13 cellular contexts compared by ENCODE assay signal in the genomic region with DNA sequence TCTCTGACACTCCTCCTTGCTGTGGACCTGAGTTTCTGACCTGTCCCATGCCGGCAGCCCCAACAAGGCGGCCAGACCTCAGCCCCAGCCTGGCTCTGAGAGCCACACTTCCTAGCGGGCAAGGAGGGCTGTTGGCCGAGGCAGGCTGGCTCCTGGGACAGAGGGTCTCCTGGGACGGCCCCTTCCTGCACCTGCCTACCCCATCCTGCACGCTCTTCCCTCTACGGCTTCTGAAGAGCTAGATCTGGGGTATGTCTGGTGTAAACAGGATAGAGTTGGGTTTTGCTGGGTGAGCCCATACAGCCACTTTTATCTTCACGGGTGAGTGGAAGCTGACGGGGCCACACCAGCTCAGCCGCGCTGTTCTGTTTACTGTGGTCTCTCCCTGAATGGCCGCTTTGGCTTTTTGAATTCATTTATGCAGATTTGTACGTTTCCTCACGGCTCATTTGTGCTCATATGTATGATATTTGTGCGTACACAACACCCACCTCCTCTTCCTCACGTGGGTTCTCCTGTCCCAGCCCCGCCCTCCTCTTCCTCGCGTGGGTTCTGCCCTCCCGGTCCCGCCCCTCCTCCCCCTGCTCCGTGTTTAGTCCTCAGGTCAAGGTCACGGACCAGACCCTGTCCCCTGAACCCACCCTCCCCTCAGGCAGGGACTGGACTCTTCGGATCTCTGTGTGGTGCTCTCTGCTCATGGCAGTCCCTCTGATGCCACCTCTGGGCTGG. TPM values are rescaled to one million over a fixed set of nuclear protein-coding genes. Genes with fewer than 3 reads are reported as not detected.
DNase-seq lines count a peak whose midpoint lies in the region; ATAC-seq, FAIRE-seq and TF ChIP-seq lines count a peak whose summit lies in the region.
"Had no signal": no experiment of that assay in that cellular context is flagged by ENCODE, and none has a peak within 500 bp of the region (broad histone marks: within the 10 kb centered on the region; RNA-seq: fewer than 3 reads in every experiment).

No MANE protein-coding gene starts in this region.

- TF ChIP-seq EP300 in sigmoid colon (IDR thresholded peaks at IDR 0.05): no peak

- H3K4me1 ChIP-seq in duodenal mucosa (ENCODE audit: control insufficient read depth in 1 of 2, insufficient read depth in 2 of 2, low read length in 2 of 2) (peaks cover 14 to 28% of the 10 kb centered on the region in 2 donors), sigmoid colon (peaks cover 0 to 61% (median 52%) of the 10 kb centered on the region in 4 donors)

- H3K36me3 ChIP-seq in duodenal mucosa (ENCODE audit: control insufficient read depth in 1 of 2, insufficient read depth in 2 of 2, low read length in 2 of 2): no peaks in the 10 kb centered on the region
- no peaks in the 10 kb centered on the region for H3K36me3 ChIP-seq in sigmoid colon
- H3K36me3 ChIP-seq: cardiac muscle cell had no signal

- 44 to 45% methylated on average over 24 of the region's 24 CpGs for WGBS in sigmoid colon, 2 donors

- FAIRE-seq in urothelium cell line (lab: Jason Lieb, UNC): no peak
- FAIRE-seq: A204.1 had no signal

- peak; percentile 22 to 36 for DNase-seq in activated CD4-positive, alpha-beta T cell treated with anti-CD3 and anti-CD28 coated beads for 4 hours
- no peak for DNase-seq in activated CD4-positive, alpha-beta T cell treated with anti-CD3 and anti-CD28 coated beads, Interleukin-2, amount 50 U/mL, for 48 hours
- DNase-seq in NCI-H526 treated with DMSO at 0.1 percent for 48 hours (lab: John Stamatoyannopoulos, UW) (peak; percentile 6), sigmoid colon (peak; percentile 46), urothelium cell line (ENCODE audit: low spot score) (no peak), NCI-H1048 (lab: John Stamatoyannopoulos, UW) (no peak)
- DNase-seq: KG1, midbrain, NCI-H2081 had no signal

- TF ChIP-seq POLR2A in sigmoid colon (IDR thresholded peaks at IDR 0.05): no peak

- no peak overlapping the region for H3K9ac ChIP-seq in duodenal mucosa (ENCODE audit: low read depth in 1 of 2, low read length in 2 of 2)

- peaks cover 0 to 4% of the 10 kb centered on the region in 2 donors for H3K27me3 ChIP-seq in duodenal mucosa (ENCODE audit: control insufficient read depth in 1 of 2, insufficient read depth in 2 of 2, low read length in 2 of 2)
- H3K27me3 ChIP-seq in sigmoid colon: no peaks in the 10 kb centered on the region
- H3K27me3 ChIP-seq: cardiac muscle cell had no signal

- H3K27ac ChIP-seq in duodenal mucosa (ENCODE audit: low read depth, low read length): peak overlapping the region; percentile 10
- peak overlapping the region in 3 of 4 donors; percentile 33 to 90 (median 79) for H3K27ac ChIP-seq in sigmoid colon
- H3K27ac ChIP-seq: cardiac muscle cell had no signal

- no peak overlapping the region for H3K4me3 ChIP-seq in duodenal mucosa (ENCODE audit: low read depth in 1 of 2, low read length in 2 of 2)
- H3K4me3 ChIP-seq in sigmoid colon: no peak overlapping the region
- H3K4me3 ChIP-seq: cardiac muscle cell had no signal

- H3K9me3 ChIP-seq in duodenal mucosa (ENCODE audit: control insufficient read depth in 1 of 2, low read length in 2 of 2) (no peaks in the 10 kb centered on the region), sigmoid colon (no peaks in the 10 kb centered on the region)

- intact Hi-C loops in sigmoid colon (cut with DNase I): no loop called here

- no peak for TF ChIP-seq CTCF in sigmoid colon (IDR thresholded peaks at IDR 0.05)

- no peak for ATAC-seq in GM19328 (IDR thresholded peaks at IDR 0.05; ENCODE audit: unreplicated experiment)

RNA-seq across cellular contexts. Expression of gene POFUT2, which starts 34.7 kb away (rescaled TPM):
- total RNA-seq in sigmoid colon: 10 to 100 TPM; 13.0 to 31.3 (median 20.9) TPM
- polyA plus RNA-seq in sigmoid colon: 10 to 100 TPM in 1 of 3 donors, 1 to 10 TPM in 2; 2.5 to 21.6 (median 3.0) TPM

Comparison
In these comparisons a context has a peak if more than half of its experiments do, and no peak if none do; other contexts are left out.
1. DNase-seq: peak in activated CD4-positive, alpha-beta T cell treated with anti-CD3 and anti-CD28 coated beads for 4 hours (2 of 2), NCI-H526 treated with DMSO at 0.1 percent for 48 hours (single experiment) and sigmoid colon (single experiment); none in activated CD4-positive, alpha-beta T cell treated with anti-CD3 and anti-CD28 coated beads, Interleukin-2, amount 50 U/mL, for 48 hours (0 of 2), urothelium cell line (single experiment) and NCI-H1048 (single experiment).